Comparison of ENCODE assay signal across 10 cellular contexts in the genomic region with DNA sequence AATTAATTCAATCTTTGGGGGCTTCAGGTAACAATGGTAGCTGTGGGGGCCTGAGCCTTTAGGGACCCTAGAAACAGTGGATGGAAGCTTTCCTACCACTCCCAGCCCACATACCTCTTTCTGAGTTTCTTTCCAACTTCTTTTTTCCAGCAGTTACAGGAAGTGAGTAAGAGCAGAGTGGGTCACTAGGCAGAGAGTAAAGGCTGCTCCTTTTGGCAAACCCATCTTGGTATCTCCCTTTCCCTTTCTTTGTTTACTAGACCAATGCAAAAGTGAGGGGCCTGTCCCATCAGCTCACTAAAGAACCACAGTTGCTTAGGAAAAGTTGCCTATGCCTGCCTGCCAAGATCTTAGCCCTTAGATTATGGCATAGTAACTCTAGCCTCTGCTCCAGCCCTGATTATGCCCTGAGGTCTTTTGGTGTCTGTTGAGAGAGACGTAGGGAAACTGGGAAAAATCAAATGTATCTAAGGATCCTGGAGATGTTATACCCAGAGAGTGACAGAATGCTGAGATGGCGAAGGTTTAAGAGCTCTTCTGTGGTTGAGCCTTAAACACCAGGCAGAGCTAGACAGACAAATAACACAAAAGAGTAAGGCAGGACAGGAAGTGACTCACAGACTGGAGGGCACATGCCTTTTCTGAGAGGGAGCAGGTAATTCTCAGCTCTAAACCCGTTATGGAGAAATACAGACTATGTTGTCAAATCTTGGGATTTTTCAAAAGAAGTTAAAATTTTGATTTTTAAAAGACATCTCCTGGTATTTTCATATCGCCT. TPM values are rescaled to one million over a fixed set of nuclear protein-coding genes. Genes with fewer than 3 reads are reported as not detected.
DNase-seq lines count a peak whose midpoint lies in the region; TF ChIP-seq lines count a peak whose summit lies in the region.
"Had no signal": no experiment of that assay in that cellular context is flagged by ENCODE, and none has a peak within 500 bp of the region (broad histone marks: within the 10 kb centered on the region; RNA-seq: fewer than 3 reads in every experiment).

No MANE protein-coding gene starts in this region.

- no peaks in the 10 kb centered on the region for H3K36me3 Mint-ChIP-seq in activated CD4-positive, alpha-beta T cell treated with anti-CD3 and anti-CD28 coated beads, Interleukin-2, amount 10 ng/mL, durations not matched to agents 7 days and 5 days (ENCODE audit: low read depth)
- no peaks in the 10 kb centered on the region for H3K36me3 Mint-ChIP-seq in endothelial cell (ENCODE audit: low read depth, unreplicated experiment)

- POLR2A ChIA-PET in activated CD4-positive, alpha-beta T cell treated with anti-CD3 and anti-CD28 coated beads, Interleukin-2, amount 10 ng/mL, durations not matched to agents 7 days and 5 days (lab: Charles Lee), result interaction anchor here (0.6 kb wide), 1 partner anchor 83 kb away, joined by 3 read pairs; no protein-coding TSS in a partner anchor

- H3K27ac Mint-ChIP-seq in activated CD4-positive, alpha-beta T cell treated with anti-CD3 and anti-CD28 coated beads, Interleukin-2, amount 10 ng/mL, durations not matched to agents 7 days and 5 days, result no peak overlapping the region
- no peak overlapping the region for H3K27ac Mint-ChIP-seq in endothelial cell (ENCODE audit: unreplicated experiment)

- no peak overlapping the region for H3K4me3 ChIP-seq in esophagus muscularis mucosa

- no peaks in the 10 kb centered on the region for H3K9me3 Mint-ChIP-seq in activated CD4-positive, alpha-beta T cell treated with anti-CD3 and anti-CD28 coated beads, Interleukin-2, amount 10 ng/mL, durations not matched to agents 7 days and 5 days
- no peaks in the 10 kb centered on the region for H3K9me3 Mint-ChIP-seq in endothelial cell (ENCODE audit: unreplicated experiment)

- H3K27me3 Mint-ChIP-seq in activated CD4-positive, alpha-beta T cell treated with anti-CD3 and anti-CD28 coated beads, Interleukin-2, amount 10 ng/mL, durations not matched to agents 7 days and 5 days, result peaks cover 9% of the 10 kb centered on the region
- H3K27me3 Mint-ChIP-seq in endothelial cell (ENCODE audit: unreplicated experiment), result peaks cover 6% of the 10 kb centered on the region

- no peak overlapping the region for H3K27ac ChIP-seq in esophagus muscularis mucosa (replicated peaks in 1 of 4)

- CTCF ChIA-PET in activated CD4-positive, alpha-beta T cell treated with anti-CD3 and anti-CD28 coated beads, Interleukin-2, amount 10 ng/mL, durations not matched to agents 7 days and 5 days (lab: Charles Lee), result interaction anchor here (0.7 to 1.6 kb wide), 4 partner anchors 7 to 849 kb away, joined by 3 to 4 read pairs (median 3); no protein-coding TSS in a partner anchor

- no peaks in the 10 kb centered on the region for H3K4me1 ChIP-seq in esophagus muscularis mucosa

- no peak overlapping the region for H3K4me3 Mint-ChIP-seq in activated CD4-positive, alpha-beta T cell treated with anti-CD3 and anti-CD28 coated beads, Interleukin-2, amount 10 ng/mL, durations not matched to agents 7 days and 5 days
- no peak overlapping the region for H3K4me3 Mint-ChIP-seq in endothelial cell (ENCODE audit: unreplicated experiment)

- TF ChIP-seq EP300 in esophagus muscularis mucosa (IDR thresholded peaks at IDR 0.05), result no peak

- H3K9me3 ChIP-seq in esophagus muscularis mucosa, result no peaks in the 10 kb centered on the region

- H3K4me1 Mint-ChIP-seq in activated CD4-positive, alpha-beta T cell treated with anti-CD3 and anti-CD28 coated beads, Interleukin-2, amount 10 ng/mL, durations not matched to agents 7 days and 5 days, result peaks cover 16% of the 10 kb centered on the region
- H3K4me1 Mint-ChIP-seq in endothelial cell (ENCODE audit: unreplicated experiment), result peaks cover 10% of the 10 kb centered on the region

- DNase-seq in DMS153 (lab: John Stamatoyannopoulos, UW) (peak; percentile 25), HT1080 (ENCODE audit: low read depth) (peak; percentile 90), islet precursor cell (peak; percentile 81), esophagus muscularis mucosa (ENCODE audit: extremely low spot score) (no peak), NCI-H1048 (lab: John Stamatoyannopoulos, UW) (no peak), endothelial cell (ENCODE audit: low spot score) (no peak)
- peak; percentile 22 for DNase-seq in activated CD4-positive, alpha-beta T cell treated with anti-CD3 and anti-CD28 coated beads, Interleukin-2, amount 10 ng/mL, durations not matched to agents 7 days and 5 days
- DNase-seq in stimulated activated naive CD4-positive, alpha-beta T cell (lab: John Stamatoyannopoulos, UW), result no peak
- DNase-seq: NCI-H446 had no signal

- TF ChIP-seq POLR2A in esophagus muscularis mucosa (IDR thresholded peaks at IDR 0.05; ENCODE audit: low read depth), result no peak

- WGBS in esophagus muscularis mucosa, result 61% methylated on average over 4 of the region's 4 CpGs

- H3K36me3 ChIP-seq in esophagus muscularis mucosa, result no peaks in the 10 kb centered on the region

- H3K27me3 ChIP-seq in esophagus muscularis mucosa, result peaks cover 0 to 14% (median 0%) of the 10 kb centered on the region in 4 donors

- no peak for TF ChIP-seq CTCF in esophagus muscularis mucosa (IDR thresholded peaks at IDR 0.05)
- TF ChIP-seq CTCF in endothelial cell (IDR thresholded peaks at IDR 0.05; ENCODE audit: unreplicated experiment), result no peak

- intact Hi-C loops in esophagus muscularis mucosa (cut with DNase I), result no loop called here

RNA-seq across cellular contexts. Expression of a gene that starts 7.7 kb away (rescaled TPM):
- 0.40 and 0.61 TPM in 2 replicates for total RNA-seq in HT1080 (2014; rRNA removed; shearing (Covaris generic))
- polyA plus RNA-seq in HT1080 (2015; cell fraction: cytosol; rRNA removed), result 0.76 and 0.90 TPM in 2 replicates
- 1.1 and 2.1 TPM in 2 replicates for polyA plus RNA-seq in HT1080 (2015; cell fraction: nucleus; rRNA removed)
- total RNA-seq in activated CD4-positive, alpha-beta T cell treated with anti-CD3 and anti-CD28 coated beads, Interleukin-2, amount 10 ng/mL, durations not matched to agents 7 days and 5 days, result not detected
- total RNA-seq in esophagus muscularis mucosa (1 to 10 TPM in 2 of 4 donors, under 1 TPM in 2; 0.29 to 1.6 (median 0.95) TPM), endothelial cell (ENCODE audit: unreplicated experiment) (0.72 TPM)
- total RNA-seq: osteocyte had no signal

RNA-seq across cellular contexts. Expression of a gene that starts 31.3 kb away (rescaled TPM):
- 34.4 and 39.1 TPM in 2 replicates for total RNA-seq in HT1080 (2014; rRNA removed; shearing (Covaris generic))
- polyA plus RNA-seq in HT1080 (2015; cell fraction: cytosol; rRNA removed), result 30.2 and 31.0 TPM in 2 replicates
- 32.2 and 34.4 TPM in 2 replicates for polyA plus RNA-seq in HT1080 (2015; cell fraction: nucleus; rRNA removed)
- 10 to 100 TPM; 15.1 to 17.8 TPM for total RNA-seq in activated CD4-positive, alpha-beta T cell treated with anti-CD3 and anti-CD28 coated beads, Interleukin-2, amount 10 ng/mL, durations not matched to agents 7 days and 5 days
- 10 to 100 TPM in 1 of 4 donors, 1 to 10 TPM in 3; 9.2 to 13.4 (median 9.7) TPM for total RNA-seq in esophagus muscularis mucosa
- 11.8 TPM for total RNA-seq in endothelial cell (ENCODE audit: unreplicated experiment)

RNA-seq across cellular contexts. Expression of a gene that starts 31.4 kb away (rescaled TPM):
- total RNA-seq in HT1080 (2014; rRNA removed; shearing (Covaris generic)), result 26.6 and 29.0 TPM in 2 replicates
- 18.6 TPM in 2 replicates for polyA plus RNA-seq in HT1080 (2015; cell fraction: cytosol; rRNA removed)
- 30.6 and 31.2 TPM in 2 replicates for polyA plus RNA-seq in HT1080 (2015; cell fraction: nucleus; rRNA removed)
- total RNA-seq in activated CD4-positive, alpha-beta T cell treated with anti-CD3 and anti-CD28 coated beads, Interleukin-2, amount 10 ng/mL, durations not matched to agents 7 days and 5 days, result 10 to 100 TPM; 32.1 to 32.4 TPM
- 1 to 10 TPM; 4.0 to 5.6 (median 4.4) TPM for total RNA-seq in esophagus muscularis mucosa
- 8.2 TPM for total RNA-seq in endothelial cell (ENCODE audit: unreplicated experiment)

Comparison
In these comparisons a context has a peak if more than half of its experiments do, and no peak if none do; other contexts are left out.
1. DNase-seq: peak in DMS153 (single experiment), HT1080 (single experiment), activated CD4-positive, alpha-beta T cell treated with anti-CD3 and anti-CD28 coated beads, Interleukin-2, amount 10 ng/mL, durations not matched to agents 7 days and 5 days (single experiment) and islet precursor cell (single experiment); none in stimulated activated naive CD4-positive, alpha-beta T cell (0 of 6), esophagus muscularis mucosa (single experiment), NCI-H1048 (single experiment) and endothelial cell (single experiment).